In the genomic region with DNA sequence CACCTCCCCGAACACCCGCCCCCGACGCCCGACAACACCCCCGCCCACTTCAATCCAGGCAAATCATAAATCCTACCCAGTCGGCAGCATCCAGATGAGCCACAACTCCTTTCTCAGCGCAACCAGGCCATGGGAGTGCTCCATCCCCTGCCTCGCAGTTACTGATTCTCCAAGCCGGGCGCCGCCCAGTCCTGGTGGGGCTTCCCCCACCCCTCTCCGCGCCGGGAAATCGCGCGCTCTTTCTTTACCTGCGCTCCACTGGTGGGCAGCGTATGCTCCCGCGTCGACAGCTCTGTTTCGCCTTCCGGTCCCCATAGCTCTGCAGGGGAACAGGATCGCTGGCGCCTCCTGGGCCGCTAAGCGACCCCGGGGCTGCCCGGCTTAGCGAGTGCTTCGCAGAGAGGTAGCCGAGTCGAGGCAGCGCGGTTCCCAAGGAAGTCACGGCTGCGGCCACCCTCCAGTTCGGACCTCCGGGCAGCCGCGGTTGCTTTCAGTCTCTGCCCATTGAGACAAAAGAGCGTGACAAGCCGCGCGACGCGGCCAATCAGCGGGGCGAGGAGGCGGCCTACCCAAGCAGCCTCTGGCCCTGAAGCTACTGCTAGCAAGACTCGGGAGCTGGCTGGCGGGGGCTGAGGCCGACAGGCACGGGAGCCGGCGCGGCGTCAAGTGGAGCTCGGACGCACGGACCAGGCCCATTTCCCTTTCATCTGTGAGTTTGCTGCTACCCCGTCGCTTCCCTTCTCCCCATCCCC, we compare ENCODE assay signal across 8 cellular contexts. TPM values are rescaled to one million over a fixed set of nuclear protein-coding genes. Genes with fewer than 3 reads are reported as not detected.
DNase-seq lines count a peak whose midpoint lies in the region; ATAC-seq lines count a peak whose summit lies in the region.

No MANE protein-coding gene starts in this region.

- CTCF ChIA-PET in CD8-positive, alpha-beta memory T cell (lab: Charles Lee), result interaction anchor here (1.4 to 4.2 kb wide), 6 partner anchors 8 to 204 kb away, joined by 4 to 26 read pairs (median 4); no protein-coding TSS in a partner anchor

- H3K4me3 ChIP-seq in CD8-positive, alpha-beta memory T cell (ENCODE audit: low read length), result peak overlapping the region; percentile 49

- peaks cover 0 to 6% (median 1%) of the 10 kb centered on the region in 3 donors for H3K36me3 Mint-ChIP-seq in CD8-positive, alpha-beta memory T cell

- H3K27ac Mint-ChIP-seq in CD8-positive, alpha-beta memory T cell, result peak overlapping the region; percentile 90 to 99 (median 96)

- H3K4me3 Mint-ChIP-seq in CD8-positive, alpha-beta memory T cell, result peak overlapping the region; percentile 89 to 95 (median 93)

- H3K36me3 ChIP-seq in CD8-positive, alpha-beta memory T cell (ENCODE audit: insufficient read depth, low read length), result no peaks in the 10 kb centered on the region

- H3K9me3 Mint-ChIP-seq in CD8-positive, alpha-beta memory T cell, result no peaks in the 10 kb centered on the region

- POLR2A ChIA-PET in CD8-positive, alpha-beta memory T cell (lab: Charles Lee), result no interaction called here

- H3K9me3 ChIP-seq in CD8-positive, alpha-beta memory T cell (ENCODE audit: low read length), result no peaks in the 10 kb centered on the region

- peaks cover 0 to 4% of the 10 kb centered on the region in 2 donors for H3K27me3 Mint-ChIP-seq in CD8-positive, alpha-beta memory T cell

- DNase-seq in CD8-positive, alpha-beta memory T cell, result peak; percentile 37 to 74 (median 58)
- DNase-seq in NCI-H69 (lab: John Stamatoyannopoulos, UW) (peak; percentile 84), epidermal melanocyte (ENCODE audit: insufficient read length, low spot score) (peak; percentile 37), mucosa of gallbladder (ENCODE audit: low spot score) (peak; percentile 44)
- peak; percentile 52 for DNase-seq in activated CD8-positive, alpha-beta memory T cell treated with anti-CD3 and anti-CD28 coated beads, Interleukin-2, amount 50 U/mL, for 4 hours
- peak; percentile 1 to 39 for DNase-seq in stimulated activated CD8-positive, alpha-beta memory T cell treated with anti-CD3 and anti-CD28 coated beads, Interleukin-7, amount 100 ng/mL, for 4 hours (ENCODE audit: low read depth in 2 of 2)

- no peaks in the 10 kb centered on the region for H3K27me3 ChIP-seq in CD8-positive, alpha-beta memory T cell (ENCODE audit: insufficient read depth, low read length, poor library complexity, severe bottlenecking)

- peak overlapping the region; percentile 61 for H3K27ac ChIP-seq in CD8-positive, alpha-beta memory T cell (ENCODE audit: low read depth, low read length)

- H3K4me1 ChIP-seq in CD8-positive, alpha-beta memory T cell (ENCODE audit: insufficient read depth, low read length), result peaks cover 10% of the 10 kb centered on the region

- peaks cover 22 to 36% (median 32%) of the 10 kb centered on the region in 3 donors for H3K4me1 Mint-ChIP-seq in CD8-positive, alpha-beta memory T cell

- ATAC-seq in GM19351 (IDR thresholded peaks at IDR 0.05; ENCODE audit: unreplicated experiment), result peak; percentile 62
- ATAC-seq in HG03442 (IDR thresholded peaks at IDR 0.05; ENCODE audit: unreplicated experiment), result peak; percentile 59

RNA-seq across cellular contexts. Expression of a gene that starts 43.7 kb away (rescaled TPM):
- total RNA-seq in CD8-positive, alpha-beta memory T cell, result 1 to 10 TPM; 6.2 to 6.7 TPM
- polyA plus RNA-seq in CD8-positive, alpha-beta memory T cell, result 4.9 TPM
- 2.0 TPM for total RNA-seq in mucosa of gallbladder

Comparison
In these comparisons a context has a peak if more than half of its experiments do, and no peak if none do; other contexts are left out.
1. Peak in every context shown above with its lines: DNase-seq, ATAC-seq, H3K4me3 ChIP-seq and H3K27ac ChIP-seq.
2. DNase-seq: peak in every context shown above with its lines; median percentile 84 in NCI-H69; 58 in CD8-positive, alpha-beta memory T cell; 52 in activated CD8-positive, alpha-beta memory T cell treated with anti-CD3 and anti-CD28 coated beads, Interleukin-2, amount 50 U/mL, for 4 hours; 44 in mucosa of gallbladder; 37 in epidermal melanocyte; 20 in stimulated activated CD8-positive, alpha-beta memory T cell treated with anti-CD3 and anti-CD28 coated beads, Interleukin-7, amount 100 ng/mL, for 4 hours.